ENCODE assay signal across 1 cellular context in genomic region chr6:12182676-12183075, GRCh38.
TF ChIP-seq lines count a peak whose summit lies in the region.

No MANE protein-coding gene starts in this region.

TF ChIP-seq in SK-N-SH treated with all-trans-retinoic acid at 6 μM for 48 hours, 23 proteins besides CTCF, POLR2A, EP300 and RAD21 (continued from another document):
- no peak for TF ChIP-seq POU6F1 (CRISPR knock-in tag; IDR thresholded peaks at IDR 0.05; ENCODE audit: borderline replicate concordance, low read depth)
- no peak for TF ChIP-seq TSHZ2 (CRISPR knock-in tag; IDR thresholded peaks at IDR 0.05)
- TF ChIP-seq GLIS3 (CRISPR knock-in tag; IDR thresholded peaks at IDR 0.05), result no peak
- no peak for TF ChIP-seq BACH2 (CRISPR knock-in tag; IDR thresholded peaks at IDR 0.05; ENCODE audit: borderline replicate concordance)
- no peak for TF ChIP-seq CSRNP3 (CRISPR knock-in tag; IDR thresholded peaks at IDR 0.05)
- no peak for TF ChIP-seq OSR1 (CRISPR knock-in tag; IDR thresholded peaks at IDR 0.05)
- no peak for TF ChIP-seq PATZ1 (CRISPR knock-in tag; IDR thresholded peaks at IDR 0.05; ENCODE audit: borderline replicate concordance)
- no peak for TF ChIP-seq ISL1 (CRISPR knock-in tag; IDR thresholded peaks at IDR 0.05)
- TF ChIP-seq TOX (CRISPR knock-in tag; IDR thresholded peaks at IDR 0.05; ENCODE audit: borderline replicate concordance), result no peak
